ENCODE assay signal across 11 cellular contexts in the genomic region with DNA sequence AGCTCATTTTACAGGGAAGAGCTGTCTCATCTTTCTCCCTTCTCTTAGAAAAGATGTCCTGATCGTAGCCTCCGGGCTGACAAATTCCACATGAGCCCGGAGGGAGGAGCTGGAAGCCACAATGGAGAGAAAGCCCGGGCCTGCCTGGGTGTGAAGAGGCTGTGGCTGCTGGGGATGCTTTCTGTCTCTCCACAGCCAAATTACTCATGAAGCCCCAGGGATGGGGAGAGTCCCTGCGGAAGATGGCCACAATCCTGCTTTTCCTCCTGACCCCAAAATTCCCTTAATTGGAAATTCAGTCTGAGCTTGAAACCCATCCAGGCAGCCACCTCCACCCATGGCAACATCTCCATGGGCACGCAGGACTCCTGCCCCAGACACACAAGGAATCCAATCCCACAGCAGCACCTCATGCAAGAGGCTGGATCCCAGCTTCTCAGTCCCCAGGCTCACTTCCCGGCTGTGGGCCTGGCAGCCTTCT. TPM values are rescaled to one million over a fixed set of nuclear protein-coding genes. Genes with fewer than 3 reads are reported as not detected.
A peak's percentile ranks its signal among the peaks of the same experiment; 100 is the strongest.
DNase-seq lines count a peak whose midpoint lies in the region; ATAC-seq and TF ChIP-seq lines count a peak whose summit lies in the region.
"Had no signal": no experiment of that assay in that cellular context is flagged by ENCODE, and none has a peak within 500 bp of the region (broad histone marks: within the 10 kb centered on the region; RNA-seq: fewer than 3 reads in every experiment).

No MANE protein-coding gene starts in this region.

- DNase-seq in GOT3 (lab: John Stamatoyannopoulos, UW) (peak; percentile 56), ascending aorta (ENCODE audit: low spot score in 2 of 2) (peak in 1 of 2 donors; percentile 80), islet precursor cell (peak; percentile 78), NCI-H748 treated with DMSO at 0.1 percent for 48 hours (lab: John Stamatoyannopoulos, UW) (no peak), NCI-H524 (lab: John Stamatoyannopoulos, UW) (no peak)
- DNase-seq: NCI-H2171 treated with DMSO at 0.1 percent for 48 hours, T-helper 2 cell had no signal

- H3K36me3 ChIP-seq in ascending aorta, result peaks cover 13 to 28% of the 10 kb centered on the region in 2 donors
- H3K36me3 ChIP-seq in stomach smooth muscle (ENCODE audit: control insufficient read depth in 2 of 2, insufficient read depth in 2 of 2, low read length in 2 of 2), result peaks cover 8 to 20% of the 10 kb centered on the region in 2 donors

- H3K27me3 ChIP-seq in ascending aorta (no peaks in the 10 kb centered on the region), stomach smooth muscle (ENCODE audit: control insufficient read depth in 1 of 2, insufficient read depth in 2 of 2, low read length in 2 of 2) (no peaks in the 10 kb centered on the region)

- H3K4me3 ChIP-seq in ascending aorta (peak overlapping the region in 1 of 2 donors; percentile 8), stomach smooth muscle (ENCODE audit: low read length in 2 of 2) (peak overlapping the region in 1 of 2 donors; percentile 35)

- no peak for ATAC-seq in GM19467 (IDR thresholded peaks at IDR 0.05; ENCODE audit: unreplicated experiment)

- intact Hi-C loops in ascending aorta (cut with DNase I), result no loop called here

- H3K9me3 ChIP-seq in ascending aorta, result no peaks in the 10 kb centered on the region
- H3K9me3 ChIP-seq in stomach smooth muscle (ENCODE audit: control insufficient read depth in 2 of 2, low read length in 2 of 2), result no peaks in the 10 kb centered on the region

- peak overlapping the region; percentile 51 to 73 for H3K9ac ChIP-seq in stomach smooth muscle (ENCODE audit: low read length in 2 of 2)

- H3K27ac ChIP-seq in ascending aorta (peak overlapping the region; percentile 94 to 95), stomach smooth muscle (ENCODE audit: low read length) (peak overlapping the region; percentile 90)
- H3K27ac ChIP-seq: epithelial cell of prostate had no signal

- peak in 2 of 3 experiments; percentile 15 to 26 for TF ChIP-seq CTCF in ascending aorta (IDR thresholded peaks at IDR 0.05)

- H3K4me1 ChIP-seq in ascending aorta, result peaks cover 23 to 56% of the 10 kb centered on the region in 2 donors
- H3K4me1 ChIP-seq in stomach smooth muscle (ENCODE audit: control insufficient read depth, insufficient read depth, low read length), result peaks cover 58% of the 10 kb centered on the region

RNA-seq across cellular contexts. Expression of a gene that starts 32.4 kb away (rescaled TPM):
- 86.7 TPM for total RNA-seq in ascending aorta
- total RNA-seq: activated T-helper 1 cell treated with anti-CD3 and anti-CD28 coated beads, Interleukin-12 subunit alpha, Interleukin-12 subunit beta, Interleukin-2, Interleukin-4 antibody, amounts not matched to agents 30 ng/mL and 10 ng/mL and 1 ng/mL, durations not matched to agents 14 hours and 24 hours and 36 hours had no signal

RNA-seq across cellular contexts. Expression of a gene that starts 56.0 kb away (rescaled TPM):
- total RNA-seq in ascending aorta, result 9.2 TPM

Comparison
In these comparisons a context has a peak if more than half of its experiments do, and no peak if none do; other contexts are left out.
1. DNase-seq: peak in GOT3 (single experiment) and islet precursor cell (single experiment); none in NCI-H748 treated with DMSO at 0.1 percent for 48 hours (single experiment) and NCI-H524 (0 of 2).